Comparison of ENCODE assay signal across 1 cellular context in the genomic region with DNA sequence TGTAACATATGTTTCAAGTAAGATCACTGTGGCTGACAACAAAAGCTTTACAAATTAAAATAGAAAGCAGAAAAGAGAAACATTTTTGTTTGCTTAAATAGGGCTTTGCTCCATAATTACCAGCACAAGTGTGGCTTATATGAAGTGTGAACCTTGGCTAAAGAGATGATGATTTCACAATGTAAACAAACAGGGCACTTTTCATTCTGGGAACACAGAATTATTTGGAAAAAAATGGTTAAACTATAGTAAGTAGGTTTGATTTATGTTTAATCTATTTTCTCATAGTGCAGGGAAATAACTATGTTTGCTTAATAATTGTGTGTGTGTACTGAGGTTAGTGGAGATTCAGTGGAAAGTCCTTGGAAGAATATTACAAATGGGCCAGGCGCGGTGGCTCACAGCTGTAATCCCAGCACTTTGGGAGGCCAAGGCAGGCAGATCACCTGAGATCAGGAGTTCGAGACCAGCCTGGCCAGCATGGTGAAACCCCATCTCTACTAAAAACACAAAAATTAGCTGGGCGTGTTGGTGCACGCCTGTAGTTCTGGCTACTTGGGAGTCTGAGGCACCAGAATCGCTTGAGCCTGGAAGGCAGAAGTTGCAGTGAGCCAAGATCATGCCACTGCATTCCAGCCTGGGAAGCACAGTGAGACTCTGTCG.
TF ChIP-seq lines count a peak whose summit lies in the region.

No MANE protein-coding gene starts in this region.

TF ChIP-seq in GM23338, 12 proteins besides CTCF, POLR2A, EP300 and RAD21 (continued from another document):
- TF ChIP-seq, protein P1, sequence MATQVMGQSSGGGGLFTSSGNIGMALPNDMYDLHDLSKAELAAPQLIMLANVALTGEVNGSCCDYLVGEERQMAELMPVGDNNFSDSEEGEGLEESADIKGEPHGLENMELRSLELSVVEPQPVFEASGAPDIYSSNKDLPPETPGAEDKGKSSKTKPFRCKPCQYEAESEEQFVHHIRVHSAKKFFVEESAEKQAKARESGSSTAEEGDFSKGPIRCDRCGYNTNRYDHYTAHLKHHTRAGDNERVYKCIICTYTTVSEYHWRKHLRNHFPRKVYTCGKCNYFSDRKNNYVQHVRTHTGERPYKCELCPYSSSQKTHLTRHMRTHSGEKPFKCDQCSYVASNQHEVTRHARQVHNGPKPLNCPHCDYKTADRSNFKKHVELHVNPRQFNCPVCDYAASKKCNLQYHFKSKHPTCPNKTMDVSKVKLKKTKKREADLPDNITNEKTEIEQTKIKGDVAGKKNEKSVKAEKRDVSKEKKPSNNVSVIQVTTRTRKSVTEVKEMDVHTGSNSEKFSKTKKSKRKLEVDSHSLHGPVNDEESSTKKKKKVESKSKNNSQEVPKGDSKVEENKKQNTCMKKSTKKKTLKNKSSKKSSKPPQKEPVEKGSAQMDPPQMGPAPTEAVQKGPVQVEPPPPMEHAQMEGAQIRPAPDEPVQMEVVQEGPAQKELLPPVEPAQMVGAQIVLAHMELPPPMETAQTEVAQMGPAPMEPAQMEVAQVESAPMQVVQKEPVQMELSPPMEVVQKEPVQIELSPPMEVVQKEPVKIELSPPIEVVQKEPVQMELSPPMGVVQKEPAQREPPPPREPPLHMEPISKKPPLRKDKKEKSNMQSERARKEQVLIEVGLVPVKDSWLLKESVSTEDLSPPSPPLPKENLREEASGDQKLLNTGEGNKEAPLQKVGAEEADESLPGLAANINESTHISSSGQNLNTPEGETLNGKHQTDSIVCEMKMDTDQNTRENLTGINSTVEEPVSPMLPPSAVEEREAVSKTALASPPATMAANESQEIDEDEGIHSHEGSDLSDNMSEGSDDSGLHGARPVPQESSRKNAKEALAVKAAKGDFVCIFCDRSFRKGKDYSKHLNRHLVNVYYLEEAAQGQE (IDR thresholded peaks at IDR 0.05; ENCODE audit: unreplicated experiment) = no peak
- TF ChIP-seq CREB1 (CRISPR knock-in tag; IDR thresholded peaks at IDR 0.05; ENCODE audit: low read depth) (no peak), ZNF331 (CRISPR knock-in tag; IDR thresholded peaks at IDR 0.05; ENCODE audit: low read depth) (no peak), EZH2 (IDR thresholded peaks at IDR 0.05; ENCODE audit: low read depth, unreplicated experiment) (no peak), EZH2phosphoT487 (IDR thresholded peaks at IDR 0.05; ENCODE audit: unreplicated experiment) (no peak), JUNB (IDR thresholded peaks at IDR 0.05; ENCODE audit: unreplicated experiment) (no peak), STAT1 (IDR thresholded peaks at IDR 0.05; ENCODE audit: unreplicated experiment) (no peak), POLR2AphosphoS5 (IDR thresholded peaks at IDR 0.05; ENCODE audit: low read depth) (no peak)
- TF ChIP-seq, protein P2, sequence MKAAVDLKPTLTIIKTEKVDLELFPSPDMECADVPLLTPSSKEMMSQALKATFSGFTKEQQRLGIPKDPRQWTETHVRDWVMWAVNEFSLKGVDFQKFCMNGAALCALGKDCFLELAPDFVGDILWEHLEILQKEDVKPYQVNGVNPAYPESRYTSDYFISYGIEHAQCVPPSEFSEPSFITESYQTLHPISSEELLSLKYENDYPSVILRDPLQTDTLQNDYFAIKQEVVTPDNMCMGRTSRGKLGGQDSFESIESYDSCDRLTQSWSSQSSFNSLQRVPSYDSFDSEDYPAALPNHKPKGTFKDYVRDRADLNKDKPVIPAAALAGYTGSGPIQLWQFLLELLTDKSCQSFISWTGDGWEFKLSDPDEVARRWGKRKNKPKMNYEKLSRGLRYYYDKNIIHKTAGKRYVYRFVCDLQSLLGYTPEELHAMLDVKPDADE (IDR thresholded peaks at IDR 0.05) = no peak
